ENCODE assay signal across 18 cellular contexts in the genomic region with DNA sequence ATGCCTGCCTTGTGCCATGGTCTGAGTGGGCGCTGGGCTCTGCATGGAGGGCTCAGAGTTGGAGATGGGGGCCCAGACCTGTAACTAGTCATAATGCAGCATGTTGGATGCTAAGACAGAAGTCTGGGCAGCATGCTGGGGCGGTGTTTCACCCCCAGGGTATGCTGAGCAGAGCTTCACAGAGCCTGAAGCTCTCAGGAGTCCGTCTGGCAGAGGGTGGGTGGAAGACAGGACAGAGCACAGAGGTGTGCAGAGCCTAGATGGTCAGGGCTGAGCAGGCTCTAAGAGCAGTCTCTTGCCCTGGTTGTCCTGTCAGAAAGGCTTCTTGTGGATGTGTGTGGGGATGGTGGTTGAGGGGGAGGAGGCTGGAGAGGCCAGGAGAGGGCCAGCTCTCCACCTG. TPM values are rescaled to one million over a fixed set of nuclear protein-coding genes. Genes with fewer than 3 reads are reported as not detected.
DNase-seq lines count a peak whose midpoint lies in the region; ATAC-seq and TF ChIP-seq lines count a peak whose summit lies in the region.
"Had no signal": no experiment of that assay in that cellular context is flagged by ENCODE, and none has a peak within 500 bp of the region (broad histone marks: within the 10 kb centered on the region; RNA-seq: fewer than 3 reads in every experiment).

No MANE protein-coding gene starts in this region.

- intact Hi-C loops in upper lobe of right lung (cut with DNase I): no loop called here

- peak in 1 of 2 donors; percentile 9 for ATAC-seq in activated naive CD4-positive, alpha-beta T cell treated with anti-CD3 and anti-CD28 coated beads, Interleukin-2, amount 50 U/mL, for 72 hours
- no peak for ATAC-seq in activated T-helper 17 cell treated with anti-CD3 and anti-CD28 coated beads, Interleukin-2, amount 50 U/mL, for 72 hours (replicated peaks)
- ATAC-seq in upper lobe of right lung (peak; percentile 40), GM18873 (IDR thresholded peaks at IDR 0.05; ENCODE audit: low FRiP score, unreplicated experiment) (no peak)
- ATAC-seq: GM23338, lower lobe of right lung had no signal

- peaks cover 54% of the 10 kb centered on the region for H3K36me3 ChIP-seq in upper lobe of right lung

- no peaks in the 10 kb centered on the region for H3K9me3 Mint-ChIP-seq in activated naive CD4-positive, alpha-beta T cell treated with anti-CD3 and anti-CD28 coated beads, Interleukin-2, amount 50 U/mL, for 72 hours
- H3K9me3 Mint-ChIP-seq in activated T-helper 17 cell treated with anti-CD3 and anti-CD28 coated beads, Interleukin-2, amount 50 U/mL, for 72 hours: no peaks in the 10 kb centered on the region
- H3K9me3 Mint-ChIP-seq: GM23338, IgD-negative memory B cell had no signal

- peaks cover 16 to 17% of the 10 kb centered on the region in 2 donors for H3K36me3 Mint-ChIP-seq in activated naive CD4-positive, alpha-beta T cell treated with anti-CD3 and anti-CD28 coated beads, Interleukin-2, amount 50 U/mL, for 72 hours
- H3K36me3 Mint-ChIP-seq in activated T-helper 17 cell treated with anti-CD3 and anti-CD28 coated beads, Interleukin-2, amount 50 U/mL, for 72 hours (ENCODE audit: low read depth): peaks cover 53% of the 10 kb centered on the region

- no peak for DNase-seq in activated naive CD4-positive, alpha-beta T cell treated with anti-CD3 and anti-CD28 coated beads, Interleukin-2, amount 50 U/mL, for 72 hours (ENCODE audit: low spot score in 2 of 2)
- no peak for DNase-seq in activated naive CD4-positive, alpha-beta T cell (lab: John Stamatoyannopoulos, UW)
- no peak for DNase-seq in upper lobe of right lung
- no peak for DNase-seq in GM13977 (ENCODE audit: low spot score)
- DNase-seq: effector memory CD4-positive, alpha-beta T cell; esophagus squamous epithelium; lower lobe of right lung; NCI-H1417; NCI-H510A; stimulated activated CD4-positive, alpha-beta T cell treated with anti-CD3 and anti-CD28 coated beads, Interleukin-2, amount 100 ng/mL, for 24 hours; stimulated activated naive CD4-positive, alpha-beta T cell treated with Interleukin-2 at 50 U/mL for 16 hours; tibial artery had no signal

- no peaks in the 10 kb centered on the region for H3K9me3 ChIP-seq in upper lobe of right lung
- H3K9me3 ChIP-seq: esophagus squamous epithelium, lower lobe of right lung, tibial artery had no signal

- H3K27me3 Mint-ChIP-seq in activated T-helper 17 cell treated with anti-CD3 and anti-CD28 coated beads, Interleukin-2, amount 50 U/mL, for 72 hours: no peaks in the 10 kb centered on the region
- H3K27me3 Mint-ChIP-seq: IgD-negative memory B cell had no signal

- TF ChIP-seq CTCF in upper lobe of right lung (IDR thresholded peaks at IDR 0.05) (no peak), GM13977 (IDR thresholded peaks at IDR 0.05; ENCODE audit: extremely low read depth, insufficient read depth, missing control alignments) (no peak)

- H3K4me3 ChIP-seq in upper lobe of right lung: no peak overlapping the region
- H3K4me3 ChIP-seq: esophagus squamous epithelium, GM23338, lower lobe of right lung, SK-N-MC, skin epidermis, tibial artery had no signal

- peak overlapping the region; percentile 79 to 93 for H3K27ac Mint-ChIP-seq in activated naive CD4-positive, alpha-beta T cell treated with anti-CD3 and anti-CD28 coated beads, Interleukin-2, amount 50 U/mL, for 72 hours
- H3K27ac Mint-ChIP-seq in activated T-helper 17 cell treated with anti-CD3 and anti-CD28 coated beads, Interleukin-2, amount 50 U/mL, for 72 hours: peak overlapping the region; percentile 93
- H3K27ac Mint-ChIP-seq: GM23338 had no signal

- H3K4me1 ChIP-seq in upper lobe of right lung: no peaks in the 10 kb centered on the region
- H3K4me1 ChIP-seq: lower lobe of right lung, tibial artery had no signal

- H3K4me1 Mint-ChIP-seq in activated T-helper 17 cell treated with anti-CD3 and anti-CD28 coated beads, Interleukin-2, amount 50 U/mL, for 72 hours: peaks cover 11% of the 10 kb centered on the region
- H3K4me1 Mint-ChIP-seq: GM23338 had no signal

- H3K4me3 Mint-ChIP-seq in activated T-helper 17 cell treated with anti-CD3 and anti-CD28 coated beads, Interleukin-2, amount 50 U/mL, for 72 hours: peak overlapping the region; percentile 73
- H3K4me3 Mint-ChIP-seq: GM23338 had no signal

- in situ Hi-C loops in GM13977 (cut with MboI; ENCODE audit: low pct_unique_long_range_greater_than_20kb, low sequenced_read_pairs, unreplicated experiment): no loop called here

- no peak overlapping the region for H3K27ac ChIP-seq in upper lobe of right lung
- H3K27ac ChIP-seq: esophagus squamous epithelium, lower lobe of right lung, SK-N-MC, tibial artery had no signal

- no peaks in the 10 kb centered on the region for H3K27me3 ChIP-seq in upper lobe of right lung
- H3K27me3 ChIP-seq: esophagus squamous epithelium, tibial artery had no signal

RNA-seq across cellular contexts. Expression of a gene that starts 7.2 kb away (rescaled TPM):
- 10 to 100 TPM; 16.7 to 32.2 TPM for total RNA-seq in activated naive CD4-positive, alpha-beta T cell treated with anti-CD3 and anti-CD28 coated beads, Interleukin-2, amount 50 U/mL, for 72 hours
- 10 to 100 TPM; 14.1 to 27.5 TPM for total RNA-seq in activated T-helper 17 cell treated with anti-CD3 and anti-CD28 coated beads, Interleukin-2, amount 50 U/mL, for 72 hours
- 23.9 TPM for total RNA-seq in upper lobe of right lung

RNA-seq across cellular contexts. Expression of a gene that starts 8.8 kb away (rescaled TPM):
- total RNA-seq in activated naive CD4-positive, alpha-beta T cell treated with anti-CD3 and anti-CD28 coated beads, Interleukin-2, amount 50 U/mL, for 72 hours: 10 to 100 TPM; 19.5 to 20.9 TPM
- total RNA-seq in activated T-helper 17 cell treated with anti-CD3 and anti-CD28 coated beads, Interleukin-2, amount 50 U/mL, for 72 hours: 10 to 100 TPM; 18.6 to 20.9 TPM
- total RNA-seq in upper lobe of right lung: 52.4 TPM

RNA-seq across cellular contexts. Expression of a gene that starts 13.4 kb away (rescaled TPM):
- 10 to 100 TPM in 1 of 2 donors, 1 to 10 TPM in 1; 8.9 to 11.3 TPM for total RNA-seq in activated naive CD4-positive, alpha-beta T cell treated with anti-CD3 and anti-CD28 coated beads, Interleukin-2, amount 50 U/mL, for 72 hours
- total RNA-seq in activated T-helper 17 cell treated with anti-CD3 and anti-CD28 coated beads, Interleukin-2, amount 50 U/mL, for 72 hours: 10 to 100 TPM in 1 of 2 donors, 1 to 10 TPM in 1; 6.2 to 16.2 TPM
- total RNA-seq in upper lobe of right lung: 14.8 TPM

RNA-seq across cellular contexts. Expression of a gene that starts 17.1 kb away (rescaled TPM):
- total RNA-seq in activated naive CD4-positive, alpha-beta T cell treated with anti-CD3 and anti-CD28 coated beads, Interleukin-2, amount 50 U/mL, for 72 hours: 100 to 1,000 TPM; 116 to 172 TPM
- total RNA-seq in activated T-helper 17 cell treated with anti-CD3 and anti-CD28 coated beads, Interleukin-2, amount 50 U/mL, for 72 hours: 100 to 1,000 TPM in 1 of 2 donors, 10 to 100 TPM in 1; 92.0 to 114 TPM
- total RNA-seq in upper lobe of right lung: 54.7 TPM

RNA-seq across cellular contexts. Expression of a gene that starts 24.5 kb away (rescaled TPM):
- 10 to 100 TPM in 1 of 2 donors, 1 to 10 TPM in 1; 7.8 to 23.9 TPM for total RNA-seq in activated naive CD4-positive, alpha-beta T cell treated with anti-CD3 and anti-CD28 coated beads, Interleukin-2, amount 50 U/mL, for 72 hours
- total RNA-seq in activated T-helper 17 cell treated with anti-CD3 and anti-CD28 coated beads, Interleukin-2, amount 50 U/mL, for 72 hours: 10 to 100 TPM; 12.8 to 13.9 TPM
- total RNA-seq in upper lobe of right lung: 12.5 TPM
